9 cellular contexts compared by ENCODE assay signal in genomic region chr13:94416454-94417080, GRCh38.
DNase-seq lines count a peak whose midpoint lies in the region; ATAC-seq, FAIRE-seq and TF ChIP-seq lines count a peak whose summit lies in the region.
"Had no signal": no experiment of that assay in that cellular context is flagged by ENCODE, and none has a peak within 500 bp of the region (broad histone marks: within the 10 kb centered on the region; RNA-seq: fewer than 3 reads in every experiment).

No MANE protein-coding gene starts in this region.

- H3K27me3 Mint-ChIP-seq in type B pancreatic cell, result no peaks in the 10 kb centered on the region

- FAIRE-seq in endothelial cell of umbilical vein (lab: Jason Lieb, UNC), result no peak

- ATAC-seq in Right ventricle myocardium inferior (peak; percentile 44), HG03159 (IDR thresholded peaks at IDR 0.05; ENCODE audit: unreplicated experiment) (no peak)

- no TSS peak for BruUV-seq in endothelial cell of umbilical vein (replicated peaks; lab: Mats Ljungman, UMichigan)

- H3K27me3 ChIP-seq in right atrium auricular region, result no peaks in the 10 kb centered on the region
- H3K27me3 ChIP-seq in endothelial cell of umbilical vein (ENCODE audit: control insufficient read depth in 2 of 2, insufficient read depth in 2 of 2, low read length in 2 of 2), result no peaks in the 10 kb centered on the region

- H3K36me3 ChIP-seq in right atrium auricular region (no peaks in the 10 kb centered on the region), endothelial cell of umbilical vein (ENCODE audit: control insufficient read depth in 2 of 2, extremely low read depth in 1 of 2, insufficient read depth in 2 of 2, low read length in 2 of 2) (no peaks in the 10 kb centered on the region)

- H3K9me3 ChIP-seq in right atrium auricular region (peaks cover 0 to 18% of the 10 kb centered on the region in 2 donors), endothelial cell of umbilical vein (replicated peaks; ENCODE audit: control insufficient read depth, insufficient read depth, low read length) (no peaks in the 10 kb centered on the region)

- no peaks in the 10 kb centered on the region for H3K9me3 Mint-ChIP-seq in type B pancreatic cell

- no peak overlapping the region for H3K27ac Mint-ChIP-seq in type B pancreatic cell

- H3K27ac ChIP-seq in right atrium auricular region (no peak overlapping the region), endothelial cell of umbilical vein (ENCODE audit: insufficient read depth, low read depth, low read length) (no peak overlapping the region)

- H3K4me3 ChIP-seq in right atrium auricular region, result no peak overlapping the region
- no peak overlapping the region for H3K4me3 ChIP-seq in endothelial cell of umbilical vein (replicated peaks in 1 of 3; ENCODE audit: insufficient read depth in 1 of 3, low read depth in 1 of 3, low read length in 3 of 3)

- no peaks in the 10 kb centered on the region for H4K20me1 ChIP-seq in endothelial cell of umbilical vein (replicated peaks; ENCODE audit: control insufficient read depth, extremely low read depth, insufficient read depth, low read length)

- H3K4me1 ChIP-seq in right atrium auricular region (no peaks in the 10 kb centered on the region), endothelial cell of umbilical vein (ENCODE audit: control insufficient read depth, extremely low read depth, insufficient read depth, low read length) (no peaks in the 10 kb centered on the region)

- no peaks in the 10 kb centered on the region for H3K36me3 Mint-ChIP-seq in type B pancreatic cell

- H2AFZ ChIP-seq in endothelial cell of umbilical vein (ENCODE audit: low read depth, low read length), result no peak overlapping the region

- dilution Hi-C loops in endothelial cell of umbilical vein (cut with MboI; ENCODE audit: extremely low pct_ligation_motif_present, low sequenced_read_pairs), result no loop called here

- H3K4me2 ChIP-seq in endothelial cell of umbilical vein (ENCODE audit: insufficient read depth, low read length), result no peak overlapping the region

- TF ChIP-seq CTCF in right atrium auricular region (IDR thresholded peaks at IDR 0.05) (no peak), endothelial cell of umbilical vein (IDR thresholded peaks at IDR 0.05; ENCODE audit: extremely low read depth in 1 of 2, insufficient read depth in 1 of 2, low read depth in 1 of 2, low read length in 2 of 2) (peak; percentile 24 to 35), type B pancreatic cell (conservative IDR thresholded peaks at IDR 0.05) (peak; percentile 78)

- H3K4me3 Mint-ChIP-seq in type B pancreatic cell, result no peak overlapping the region

- H3K9me1 ChIP-seq in endothelial cell of umbilical vein (replicated peaks; ENCODE audit: control insufficient read depth, extremely low read depth, insufficient read depth, low read length), result no peaks in the 10 kb centered on the region

- POLR2A ChIA-PET in endothelial cell of umbilical vein (lab: Charles Lee), result no interaction called here

- no peak for TF ChIP-seq POLR2A in endothelial cell of umbilical vein (IDR thresholded peaks at IDR 0.05; ENCODE audit: low read depth, low read length)

- DNase-seq in Right ventricle myocardium inferior (ENCODE audit: missing footprints) (no peak), right atrium auricular region (ENCODE audit: low spot score) (no peak), NCI-H460 (ENCODE audit: extremely low read depth, low read depth) (peak; percentile 48), endothelial cell of umbilical vein (ENCODE audit: low read depth, low spot score) (peak; percentile 2), type B pancreatic cell (ENCODE audit: extremely low spot score, unreplicated experiment) (no peak), 8988T (no peak)
- DNase-seq in activated CD8-positive, alpha-beta memory T cell treated with anti-CD3 and anti-CD28 coated beads for 24 hours, result no peak
- DNase-seq: stimulated activated CD4-positive, alpha-beta T cell treated with anti-CD3 and anti-CD28 coated beads, Interleukin-12 subunit alpha, Interleukin-12 subunit beta, amount 100 ng/mL, for 4 hours had no signal

- intact Hi-C loops in Right ventricle myocardium inferior (cut with DNase I) (no loop called here), endothelial cell of umbilical vein (cut with micrococcal nuclease) (no loop called here)

- CTCF ChIA-PET in endothelial cell of umbilical vein (lab: Charles Lee), result interaction anchor here (1.0 to 2.5 kb wide), 2 partner anchors 10 to 201 kb away, joined by 3 to 13 read pairs; no protein-coding TSS in a partner anchor

- no peaks in the 10 kb centered on the region for H3K79me2 ChIP-seq in endothelial cell of umbilical vein (ENCODE audit: control insufficient read depth, insufficient read depth, low read length)

- peaks cover 28% of the 10 kb centered on the region for H3K4me1 Mint-ChIP-seq in type B pancreatic cell (ENCODE audit: unreplicated experiment)

- no peak overlapping the region for H3K9ac ChIP-seq in endothelial cell of umbilical vein (replicated peaks; ENCODE audit: extremely low read depth, insufficient read depth, low read length)

TF ChIP-seq in endothelial cell of umbilical vein, 7 proteins besides CTCF, POLR2A, EP300 and RAD21:
- no peak for TF ChIP-seq EZH2 (IDR thresholded peaks at IDR 0.05; ENCODE audit: borderline replicate concordance, low read depth, low read length, severe bottlenecking)
- TF ChIP-seq MAX (IDR thresholded peaks at IDR 0.05; ENCODE audit: insufficient read depth, insufficient read length), result no peak
- TF ChIP-seq JUN (IDR thresholded peaks at IDR 0.05; ENCODE audit: borderline replicate concordance, insufficient read depth, insufficient read length, low read depth), result no peak
- no peak for TF ChIP-seq FOS (IDR thresholded peaks at IDR 0.05; ENCODE audit: borderline replicate concordance, insufficient read depth, low read length)
- TF ChIP-seq POLR2AphosphoS5 (IDR thresholded peaks at IDR 0.05; ENCODE audit: insufficient read depth, low read depth, low read length), result no peak
- TF ChIP-seq GATA2 (IDR thresholded peaks at IDR 0.05; ENCODE audit: insufficient read depth, insufficient read length, low read depth, low read length), result no peak
- no peak for TF ChIP-seq MYC (IDR thresholded peaks at IDR 0.05; ENCODE audit: low read depth, low read length)

Comparison
In these comparisons a context has a peak if more than half of its experiments do, and no peak if none do; other contexts are left out.
1. DNase-seq: peak in NCI-H460 (single experiment) and endothelial cell of umbilical vein (single experiment); none in Right ventricle myocardium inferior (single experiment), right atrium auricular region (single experiment), type B pancreatic cell (single experiment), activated CD8-positive, alpha-beta memory T cell treated with anti-CD3 and anti-CD28 coated beads for 24 hours (single experiment) and 8988T (single experiment).
2. CTCF ChIP-seq: peak in endothelial cell of umbilical vein (2 of 2) and type B pancreatic cell (single experiment); none in right atrium auricular region (0 of 2).